In the genomic region with DNA sequence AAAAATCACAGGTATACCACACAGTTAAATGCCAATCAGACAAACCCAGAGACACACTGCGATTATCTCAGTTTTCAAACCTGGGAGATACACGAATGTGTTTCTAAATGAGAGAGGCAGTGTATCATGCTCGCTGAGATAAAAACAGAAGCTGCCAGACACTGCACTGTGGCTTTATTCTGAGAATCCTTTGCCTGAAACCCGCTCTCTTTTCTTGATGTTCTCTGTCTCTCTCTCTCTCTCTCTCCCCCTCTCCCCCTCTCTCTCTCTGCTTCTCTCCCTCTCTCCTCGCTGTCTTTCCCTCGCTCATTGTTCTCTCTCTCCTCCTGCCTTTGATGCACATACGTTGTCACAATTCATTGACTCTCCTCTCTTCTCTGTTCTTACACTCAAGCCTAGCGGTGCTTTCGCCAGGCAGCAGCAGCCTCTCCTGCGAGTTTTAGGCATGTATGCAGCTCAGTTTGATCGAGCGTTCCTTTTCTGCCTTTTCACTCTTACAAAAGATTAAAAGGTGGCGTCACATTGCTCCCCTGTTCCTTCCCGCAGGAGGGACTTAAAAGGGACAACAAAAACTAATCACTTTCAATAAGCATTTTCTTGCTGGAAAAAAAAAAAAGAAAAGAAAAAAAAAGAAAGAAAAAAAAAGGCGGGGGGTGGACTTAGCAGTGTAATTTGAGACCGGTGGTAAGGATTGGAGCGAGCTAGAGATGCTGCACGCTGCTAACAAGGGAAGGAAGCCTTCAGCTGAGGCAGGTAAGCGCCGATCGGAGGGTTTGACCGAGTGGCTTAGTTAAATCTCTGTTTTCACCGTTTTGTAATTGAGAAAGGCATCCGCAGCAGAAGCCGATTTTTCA, we compare ENCODE assay signal across 1 cellular context.
TF ChIP-seq lines count a peak whose summit lies in the region.

No MANE protein-coding gene starts in this region.

TF ChIP-seq in HepG2, 621 proteins besides CTCF, POLR2A, EP300 and RAD21 (continued from another document):
- TF ChIP-seq ZNF878 (CRISPR knock-in tag; IDR thresholded peaks at IDR 0.05) (no peak), ATRX (CRISPR knock-in tag; IDR thresholded peaks at IDR 0.05; ENCODE audit: borderline replicate concordance) (no peak), NR1H2 (CRISPR knock-in tag; IDR thresholded peaks at IDR 0.05; ENCODE audit: borderline replicate concordance, low read depth) (no peak), NR2F2 (IDR thresholded peaks at IDR 0.05; ENCODE audit: borderline replicate concordance, low read depth) (no peak), CEBPG (CRISPR knock-in tag; IDR thresholded peaks at IDR 0.05) (no peak), GATAD2A (CRISPR knock-in tag; IDR thresholded peaks at IDR 0.05) (no peak), HES4 (CRISPR knock-in tag; IDR thresholded peaks at IDR 0.05; ENCODE audit: borderline replicate concordance) (no peak), POLR2G (IDR thresholded peaks at IDR 0.05; ENCODE audit: low read depth, low read length) (no peak), ZNF12 (CRISPR knock-in tag; IDR thresholded peaks at IDR 0.05) (no peak), HNRNPH1 (optimal IDR thresholded peaks at IDR 0.05; ENCODE audit: low read depth, low read length) (no peak), ZNF703 (CRISPR knock-in tag; IDR thresholded peaks at IDR 0.05; ENCODE audit: borderline replicate concordance) (no peak), ZEB1 (IDR thresholded peaks at IDR 0.05; ENCODE audit: insufficient replicate concordance, low read depth) (no peak)
- TF ChIP-seq, protein P1, sequence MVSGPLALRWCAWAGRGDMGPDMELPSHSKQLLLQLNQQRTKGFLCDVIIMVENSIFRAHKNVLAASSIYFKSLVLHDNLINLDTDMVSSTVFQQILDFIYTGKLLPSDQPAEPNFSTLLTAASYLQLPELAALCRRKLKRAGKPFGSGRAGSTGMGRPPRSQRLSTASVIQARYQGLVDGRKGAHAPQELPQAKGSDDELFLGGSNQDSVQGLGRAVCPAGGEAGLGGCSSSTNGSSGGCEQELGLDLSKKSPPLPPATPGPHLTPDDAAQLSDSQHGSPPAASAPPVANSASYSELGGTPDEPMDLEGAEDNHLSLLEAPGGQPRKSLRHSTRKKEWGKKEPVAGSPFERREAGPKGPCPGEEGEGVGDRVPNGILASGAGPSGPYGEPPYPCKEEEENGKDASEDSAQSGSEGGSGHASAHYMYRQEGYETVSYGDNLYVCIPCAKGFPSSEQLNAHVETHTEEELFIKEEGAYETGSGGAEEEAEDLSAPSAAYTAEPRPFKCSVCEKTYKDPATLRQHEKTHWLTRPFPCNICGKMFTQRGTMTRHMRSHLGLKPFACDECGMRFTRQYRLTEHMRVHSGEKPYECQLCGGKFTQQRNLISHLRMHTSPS (CRISPR knock-in tag; IDR thresholded peaks at IDR 0.05; ENCODE audit: low read depth): no peak
- TF ChIP-seq, protein P2, sequence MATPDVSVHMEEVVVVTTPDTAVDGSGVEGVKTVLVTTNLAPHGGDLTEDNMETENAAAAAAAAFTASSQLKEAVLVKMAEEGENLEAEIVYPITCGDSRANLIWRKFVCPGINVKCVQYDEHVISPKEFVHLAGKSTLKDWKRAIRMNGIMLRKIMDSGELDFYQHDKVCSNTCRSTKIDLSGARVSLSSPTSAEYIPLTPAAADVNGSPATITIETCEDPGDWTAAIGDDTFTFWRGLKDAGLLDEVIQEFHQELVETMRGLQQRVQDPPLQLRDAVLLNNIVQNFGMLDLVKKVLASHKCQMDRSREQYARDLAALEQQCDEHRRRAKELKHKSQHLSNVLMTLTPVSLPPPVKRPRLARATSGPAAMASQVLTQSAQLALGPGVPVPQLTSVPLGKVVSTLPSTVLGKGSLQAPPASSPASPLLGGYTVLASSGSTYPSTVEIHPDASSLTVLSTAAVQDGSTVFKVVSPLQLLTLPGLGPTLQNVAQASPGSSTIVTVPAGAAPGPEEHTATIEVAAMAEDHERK (CRISPR knock-in tag; IDR thresholded peaks at IDR 0.05; ENCODE audit: low read depth): no peak
- TF ChIP-seq, protein P3, sequence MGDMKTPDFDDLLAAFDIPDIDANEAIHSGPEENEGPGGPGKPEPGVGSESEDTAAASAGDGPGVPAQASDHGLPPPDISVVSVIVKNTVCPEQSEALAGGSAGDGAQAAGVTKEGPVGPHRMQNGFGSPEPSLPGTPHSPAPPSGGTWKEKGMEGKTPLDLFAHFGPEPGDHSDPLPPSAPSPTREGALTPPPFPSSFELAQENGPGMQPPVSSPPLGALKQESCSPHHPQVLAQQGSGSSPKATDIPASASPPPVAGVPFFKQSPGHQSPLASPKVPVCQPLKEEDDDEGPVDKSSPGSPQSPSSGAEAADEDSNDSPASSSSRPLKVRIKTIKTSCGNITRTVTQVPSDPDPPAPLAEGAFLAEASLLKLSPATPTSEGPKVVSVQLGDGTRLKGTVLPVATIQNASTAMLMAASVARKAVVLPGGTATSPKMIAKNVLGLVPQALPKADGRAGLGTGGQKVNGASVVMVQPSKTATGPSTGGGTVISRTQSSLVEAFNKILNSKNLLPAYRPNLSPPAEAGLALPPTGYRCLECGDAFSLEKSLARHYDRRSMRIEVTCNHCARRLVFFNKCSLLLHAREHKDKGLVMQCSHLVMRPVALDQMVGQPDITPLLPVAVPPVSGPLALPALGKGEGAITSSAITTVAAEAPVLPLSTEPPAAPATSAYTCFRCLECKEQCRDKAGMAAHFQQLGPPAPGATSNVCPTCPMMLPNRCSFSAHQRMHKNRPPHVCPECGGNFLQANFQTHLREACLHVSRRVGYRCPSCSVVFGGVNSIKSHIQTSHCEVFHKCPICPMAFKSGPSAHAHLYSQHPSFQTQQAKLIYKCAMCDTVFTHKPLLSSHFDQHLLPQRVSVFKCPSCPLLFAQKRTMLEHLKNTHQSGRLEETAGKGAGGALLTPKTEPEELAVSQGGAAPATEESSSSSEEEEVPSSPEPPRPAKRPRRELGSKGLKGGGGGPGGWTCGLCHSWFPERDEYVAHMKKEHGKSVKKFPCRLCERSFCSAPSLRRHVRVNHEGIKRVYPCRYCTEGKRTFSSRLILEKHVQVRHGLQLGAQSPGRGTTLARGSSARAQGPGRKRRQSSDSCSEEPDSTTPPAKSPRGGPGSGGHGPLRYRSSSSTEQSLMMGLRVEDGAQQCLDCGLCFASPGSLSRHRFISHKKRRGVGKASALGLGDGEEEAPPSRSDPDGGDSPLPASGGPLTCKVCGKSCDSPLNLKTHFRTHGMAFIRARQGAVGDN (CRISPR knock-in tag; IDR thresholded peaks at IDR 0.05): no peak
- TF ChIP-seq, protein P4, sequence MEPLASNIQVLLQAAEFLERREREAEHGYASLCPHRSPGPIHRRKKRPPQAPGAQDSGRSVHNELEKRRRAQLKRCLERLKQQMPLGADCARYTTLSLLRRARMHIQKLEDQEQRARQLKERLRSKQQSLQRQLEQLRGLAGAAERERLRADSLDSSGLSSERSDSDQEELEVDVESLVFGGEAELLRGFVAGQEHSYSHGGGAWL (CRISPR knock-in tag; IDR thresholded peaks at IDR 0.05): no peak
- TF ChIP-seq, protein P5, sequence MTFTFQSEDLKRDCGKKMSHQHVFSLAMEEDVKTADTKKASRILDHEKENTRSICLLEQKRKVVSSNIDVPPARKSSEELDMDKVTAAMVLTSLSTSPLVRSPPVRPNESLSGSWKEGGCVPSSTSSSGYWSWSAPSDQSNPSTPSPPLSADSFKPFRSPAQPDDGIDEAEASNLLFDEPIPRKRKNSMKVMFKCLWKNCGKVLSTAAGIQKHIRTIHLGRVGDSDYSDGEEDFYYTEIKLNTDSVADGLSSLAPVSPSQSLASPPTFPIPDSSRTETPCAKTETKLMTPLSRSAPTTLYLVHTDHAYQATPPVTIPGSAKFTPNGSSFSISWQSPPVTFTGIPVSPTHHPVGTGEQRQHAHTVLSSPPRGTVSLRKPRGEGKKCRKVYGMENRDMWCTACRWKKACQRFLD (CRISPR knock-in tag; IDR thresholded peaks at IDR 0.05; ENCODE audit: borderline replicate concordance): no peak
